19 cellular contexts compared by ENCODE assay signal in genomic region chr17:61536417-61536955, GRCh38. TPM values are rescaled to one million over a fixed set of nuclear protein-coding genes. Genes with fewer than 3 reads are reported as not detected.
DNase-seq lines count a peak whose midpoint lies in the region; ATAC-seq, FAIRE-seq and TF ChIP-seq lines count a peak whose summit lies in the region.
"Had no signal": no experiment of that assay in that cellular context is flagged by ENCODE, and none has a peak within 500 bp of the region (broad histone marks: within the 10 kb centered on the region; RNA-seq: fewer than 3 reads in every experiment).

No MANE protein-coding gene starts in this region.

- H3K27me3 Mint-ChIP-seq in WTC11 (ENCODE audit: low read depth) (no peaks in the 10 kb centered on the region), endothelial cell (ENCODE audit: unreplicated experiment) (no peaks in the 10 kb centered on the region)
- H3K27me3 Mint-ChIP-seq: stimulated activated naive CD8-positive, alpha-beta T cell treated with anti-CD3 and anti-CD28 coated beads, Interleukin-15, amount 100 ng/mL, for 72 hours had no signal

- CTCF ChIA-PET in WTC11 (lab: Charles Lee), result no interaction called here

- H3K9ac ChIP-seq in BLaER1, result no peak overlapping the region
- H3K9ac ChIP-seq in adipocyte (ENCODE audit: low read length), result peak overlapping the region; percentile 46
- H3K9ac ChIP-seq: neural progenitor cell had no signal

- H3K27ac Mint-ChIP-seq in WTC11, result no peak overlapping the region
- no peak overlapping the region for H3K27ac Mint-ChIP-seq in endothelial cell (ENCODE audit: unreplicated experiment)
- H3K27ac Mint-ChIP-seq: activated naive CD4-positive, alpha-beta T cell treated with anti-CD3 and anti-CD28 coated beads for 36 hours; neural progenitor cell; stimulated activated naive CD8-positive, alpha-beta T cell treated with anti-CD3 and anti-CD28 coated beads, Interleukin-15, amount 100 ng/mL, for 72 hours had no signal

- no peaks in the 10 kb centered on the region for H4K20me1 ChIP-seq in BLaER1

- TF ChIP-seq CTCF in BE2C (IDR thresholded peaks at IDR 0.05; ENCODE audit: low read depth, low read length) (no peak), WTC11 (IDR thresholded peaks at IDR 0.05) (no peak), endothelial cell (IDR thresholded peaks at IDR 0.05; ENCODE audit: unreplicated experiment) (no peak)

- H3K27ac ChIP-seq in BLaER1 (no peak overlapping the region), SJCRH30 (no peak overlapping the region)
- H3K27ac ChIP-seq: cardiac muscle cell, neural progenitor cell, PC-9, sigmoid colon had no signal

- no peak for TF ChIP-seq POLR2A in H54 (IDR thresholded peaks at IDR 0.05; ENCODE audit: low read depth, low read length)

- DNase-seq in H54 (ENCODE audit: insufficient read length, low spot score) (no peak), adipocyte (ENCODE audit: low read depth) (peak; percentile 59), lung microvascular endothelial cell (ENCODE audit: low read depth in 2 of 2) (peak; percentile 3 to 9), BE2C (no peak), SJCRH30 (no peak), WTC11 (ENCODE audit: low spot score) (no peak), endothelial cell (ENCODE audit: low spot score) (no peak)
- DNase-seq: activated CD4-positive, alpha-beta T cell treated with anti-CD3 and anti-CD28 coated beads, Interleukin-2, amount 50 U/mL, for 4 hours; activated naive CD4-positive, alpha-beta T cell treated with anti-CD3 and anti-CD28 coated beads for 36 hours; mammary epithelial cell; MM.1S; NCI-H2171; PC-9; sigmoid colon; stimulated activated naive CD8-positive, alpha-beta T cell treated with anti-CD3 and anti-CD28 coated beads, Interleukin-15, amount 100 ng/mL, for 72 hours had no signal

- ATAC-seq in WTC11, result no peak
- ATAC-seq: HCT116; stimulated activated naive CD8-positive, alpha-beta T cell treated with anti-CD3 and anti-CD28 coated beads, Interleukin-15, amount 100 ng/mL, for 72 hours had no signal

- H3K4me2 ChIP-seq in BLaER1, result 0 out of 2 replicates have a peak overlapping the region, but pooled peaks have one; percentile 36
- H3K4me2 ChIP-seq: neural progenitor cell, PC-9 had no signal

- POLR2A ChIA-PET in WTC11 (lab: Charles Lee), result no interaction called here

- FAIRE-seq in H54 (lab: Jason Lieb, UNC), result peak; percentile 86

- H3K4me1 ChIP-seq in BLaER1, result no peaks in the 10 kb centered on the region
- no peaks in the 10 kb centered on the region for H3K4me1 ChIP-seq in adipocyte (ENCODE audit: control insufficient read depth, insufficient read depth, low read length)
- no peaks in the 10 kb centered on the region; the same call in 1 of the 2 replicates for H3K4me1 ChIP-seq in BE2C
- H3K4me1 ChIP-seq in SJCRH30, result no peaks in the 10 kb centered on the region
- H3K4me1 ChIP-seq: sigmoid colon had no signal

- H3K27me3 ChIP-seq in BLaER1 (no peaks in the 10 kb centered on the region), adipocyte (replicated peaks; ENCODE audit: control insufficient read depth, insufficient read depth, low read length) (no peaks in the 10 kb centered on the region), BE2C (no peaks in the 10 kb centered on the region), SJCRH30 (no peaks in the 10 kb centered on the region)
- H3K27me3 ChIP-seq: cardiac muscle cell, neural progenitor cell, sigmoid colon had no signal

- H3K9me3 ChIP-seq in BLaER1 (peaks cover 16% of the 10 kb centered on the region), adipocyte (ENCODE audit: control insufficient read depth, low read length) (peaks cover 13% of the 10 kb centered on the region), BE2C (no peaks in the 10 kb centered on the region), SJCRH30 (replicated peaks) (peaks cover 5% of the 10 kb centered on the region; the same call in 1 of the 2 replicates)

- H3K36me3 Mint-ChIP-seq in WTC11 (no peaks in the 10 kb centered on the region; the same call in 1 of the 2 replicates), endothelial cell (ENCODE audit: low read depth, unreplicated experiment) (no peaks in the 10 kb centered on the region)
- H3K36me3 Mint-ChIP-seq: neural progenitor cell had no signal

- H3K9me3 Mint-ChIP-seq in WTC11 (peaks cover 21% of the 10 kb centered on the region), endothelial cell (ENCODE audit: unreplicated experiment) (peaks cover 5% of the 10 kb centered on the region)

- H3K4me3 Mint-ChIP-seq in WTC11 (no peak overlapping the region), endothelial cell (ENCODE audit: unreplicated experiment) (no peak overlapping the region)
- H3K4me3 Mint-ChIP-seq: activated naive CD4-positive, alpha-beta T cell treated with anti-CD3 and anti-CD28 coated beads for 36 hours; neural progenitor cell; stimulated activated naive CD8-positive, alpha-beta T cell treated with anti-CD3 and anti-CD28 coated beads, Interleukin-15, amount 100 ng/mL, for 72 hours had no signal

- no peaks in the 10 kb centered on the region for H3K4me1 Mint-ChIP-seq in WTC11
- no peaks in the 10 kb centered on the region for H3K4me1 Mint-ChIP-seq in endothelial cell (ENCODE audit: unreplicated experiment)
- H3K4me1 Mint-ChIP-seq: neural progenitor cell; stimulated activated naive CD8-positive, alpha-beta T cell treated with anti-CD3 and anti-CD28 coated beads, Interleukin-15, amount 100 ng/mL, for 72 hours had no signal

- H3K4me3 ChIP-seq in BLaER1, result no peak overlapping the region
- peak overlapping the region; percentile 74 for H3K4me3 ChIP-seq in adipocyte (ENCODE audit: low read length)
- H3K4me3 ChIP-seq in BE2C (ENCODE audit: low read depth, low read length), result no peak overlapping the region
- no peak overlapping the region for H3K4me3 ChIP-seq in SJCRH30
- H3K4me3 ChIP-seq: cardiac muscle cell, neural progenitor cell, PC-9, sigmoid colon had no signal

- H3K36me3 ChIP-seq in BLaER1, result no peaks in the 10 kb centered on the region
- H3K36me3 ChIP-seq in adipocyte (ENCODE audit: control insufficient read depth, insufficient read depth, low read length, severe bottlenecking), result no peaks in the 10 kb centered on the region
- H3K36me3 ChIP-seq in BE2C, result no peaks in the 10 kb centered on the region
- H3K36me3 ChIP-seq in SJCRH30, result no peaks in the 10 kb centered on the region
- H3K36me3 ChIP-seq: cardiac muscle cell, neural progenitor cell, sigmoid colon had no signal

TF ChIP-seq in WTC11, 78 proteins besides CTCF, POLR2A, EP300 and RAD21:
- TF ChIP-seq RELA (CRISPR knock-in tag; IDR thresholded peaks at IDR 0.05; ENCODE audit: borderline replicate concordance) (no peak), PRDM15 (CRISPR knock-in tag; IDR thresholded peaks at IDR 0.05) (no peak), FOXJ3 (CRISPR knock-in tag; IDR thresholded peaks at IDR 0.05; ENCODE audit: borderline replicate concordance) (no peak), E2F1 (CRISPR knock-in tag; IDR thresholded peaks at IDR 0.05) (no peak)

RNA-seq across cellular contexts. Expression of gene NACA2, which starts 54.5 kb away (rescaled TPM):
- total RNA-seq in lung microvascular endothelial cell, result not detected in 2 replicates
- polyA plus RNA-seq in BE2C (2012; ENCODE audit: insufficient read depth, insufficient read length, low read depth), result 2.6 TPM
- not detected in 2 replicates for total RNA-seq in SJCRH30 (2014; rRNA removed; shearing (Covaris generic))
- not detected in 3 replicates for total RNA-seq in WTC11 (2021)
- not detected for total RNA-seq in endothelial cell (ENCODE audit: unreplicated experiment)
- total RNA-seq: activated naive CD4-positive, alpha-beta T cell treated with anti-CD3 and anti-CD28 coated beads for 36 hours; cardiac muscle cell; mammary epithelial cell; PC-9; sigmoid colon had no signal
- polyA plus RNA-seq: cardiac muscle cell, mammary epithelial cell, sigmoid colon had no signal

Comparison
In these comparisons a context has a peak if more than half of its experiments do, and no peak if none do; other contexts are left out.
1. DNase-seq: peak in adipocyte (single experiment) and lung microvascular endothelial cell (2 of 2); none in H54 (single experiment), BE2C (single experiment), SJCRH30 (0 of 2), WTC11 (single experiment) and endothelial cell (single experiment).